In the genomic region with DNA sequence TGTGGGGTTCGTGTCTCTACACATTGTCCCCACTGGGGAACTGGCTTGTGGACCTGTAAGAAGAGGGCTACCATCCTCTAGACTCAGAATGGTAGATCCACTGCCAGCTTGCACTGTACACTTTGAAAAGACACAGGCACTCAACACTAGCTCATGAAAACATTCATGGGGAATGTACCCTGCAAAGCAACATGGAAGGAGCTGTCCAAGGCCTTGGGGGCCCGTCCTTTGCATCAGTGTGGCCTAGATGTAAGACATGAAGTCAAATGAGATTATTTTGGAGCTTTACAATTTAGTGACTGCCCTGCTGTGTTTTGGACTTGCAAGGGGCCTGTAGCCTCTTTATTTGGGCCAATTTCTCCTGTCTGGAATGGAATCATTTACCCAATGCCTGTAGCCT, we compare ENCODE assay signal across 27 cellular contexts.
"Had no signal": no experiment of that assay in that cellular context is flagged by ENCODE, and none has a peak within 500 bp of the region (broad histone marks: within the 10 kb centered on the region; RNA-seq: fewer than 3 reads in every experiment).

No MANE protein-coding gene starts in this region.

- H3K9me3 ChIP-seq: body of pancreas, esophagus muscularis mucosa, gastrocnemius medialis, heart left ventricle had no signal

- H3K27ac ChIP-seq: body of pancreas, esophagus muscularis mucosa, foreskin keratinocyte, gastrocnemius medialis, heart left ventricle had no signal

- ATAC-seq: activated CD4-positive, alpha-beta T cell treated with anti-CD3 and anti-CD28 coated beads for 36 hours; activated T-cell treated with anti-CD3 and anti-CD28 coated beads, Interleukin-2, amount 50 U/mL, for 4 hours; activated T-helper 17 cell treated with anti-CD3 and anti-CD28 coated beads, Interleukin-2, amount 50 U/mL, for 72 hours; body of pancreas; effector memory CD8-positive, alpha-beta T cell; foreskin keratinocyte; gastrocnemius medialis; heart left ventricle had no signal

- H3K27me3 ChIP-seq: body of pancreas, esophagus muscularis mucosa, foreskin keratinocyte, gastrocnemius medialis, heart left ventricle had no signal

- H3K4me3 ChIP-seq: body of pancreas, esophagus muscularis mucosa, gastrocnemius medialis, heart left ventricle had no signal

- DNase-seq: activated CD4-positive, alpha-beta memory T cell treated with anti-CD3 and anti-CD28 coated beads, Interleukin-2, amount 10 ng/mL, durations not matched to agents 7 days and 5 days; activated CD4-positive, alpha-beta T cell treated with anti-CD3 and anti-CD28 coated beads for 36 hours; activated CD4-positive, alpha-beta T cell treated with anti-CD3 and anti-CD28 coated beads, Interleukin-2, amount 10 ng/mL, durations not matched to agents 24 days and 14 days; activated CD4-positive, CD25-positive, alpha-beta regulatory T cell; activated CD4-positive, CD25-positive, alpha-beta regulatory T cell treated with anti-CD3 and anti-CD28 coated beads, Interleukin-2, amount 50 U/mL, for 72 hours; activated CD8-positive, alpha-beta memory T cell treated with anti-CD3 and anti-CD28 coated beads for 24 hours; activated effector memory CD4-positive, alpha-beta T cell treated with Interleukin-2 at 50 U/mL for 16 hours; activated gamma-delta T cell treated with Interleukin-2 at 50 U/mL for 16 hours; activated naive CD4-positive, alpha-beta T cell treated with anti-CD3 and anti-CD28 coated beads, Interleukin-2, amount 50 U/mL, for 16 hours; activated naive CD4-positive, alpha-beta T cell treated with Interleukin-2 at 50 U/mL for 16 hours; activated T-cell treated with anti-CD3 and anti-CD28 coated beads, Interleukin-2, amount 50 U/mL, for 4 hours; amniotic stem cell; anterior cingulate cortex; body of pancreas; caudate nucleus; cortex of kidney; dermis blood vessel endothelial cell; effector CD4-positive, alpha-beta T cell; effector memory CD8-positive, alpha-beta T cell; erythroblast; foreskin keratinocyte; gastrocnemius medialis; glutamatergic neuron; heart left ventricle; T1000 had no signal

- H3K4me1 ChIP-seq: body of pancreas, esophagus muscularis mucosa, foreskin keratinocyte, gastrocnemius medialis, heart left ventricle had no signal

- H3K36me3 ChIP-seq: esophagus muscularis mucosa, gastrocnemius medialis, heart left ventricle had no signal
